ENCODE assay signal across 23 cellular contexts in the genomic region with DNA sequence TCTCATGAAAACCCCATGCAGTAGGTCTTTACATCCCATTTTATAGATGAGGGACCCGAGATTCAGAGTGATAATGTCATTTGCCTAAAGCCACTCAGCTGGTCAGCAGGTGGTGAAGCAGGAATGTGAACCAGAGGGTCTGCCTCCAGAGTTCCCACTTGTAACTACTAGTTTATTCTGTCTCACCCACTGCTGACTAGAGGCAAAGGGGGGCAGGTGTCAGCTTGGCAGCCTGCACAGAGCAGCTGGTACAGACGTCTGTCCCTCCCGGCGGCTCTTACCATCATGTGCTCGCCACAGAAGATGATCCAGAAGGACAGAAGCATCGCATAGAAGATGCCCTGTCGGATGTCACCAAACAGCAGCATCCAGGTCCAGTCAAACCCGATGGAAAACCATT.
"Had no signal": no experiment of that assay in that cellular context is flagged by ENCODE, and none has a peak within 500 bp of the region (broad histone marks: within the 10 kb centered on the region; RNA-seq: fewer than 3 reads in every experiment).

No MANE protein-coding gene starts in this region.

- H3K27me3 ChIP-seq: brain microvascular endothelial cell, suprapubic skin, transverse colon, uterus had no signal

- H3K27ac ChIP-seq: brain microvascular endothelial cell, suprapubic skin, transverse colon, uterus, VCaP had no signal

- ATAC-seq: activated naive CD8-positive, alpha-beta T cell treated with anti-CD3 and anti-CD28 coated beads, Interleukin-2, amount 50 U/mL, for 24 hours; activated T-cell treated with anti-CD3 and anti-CD28 coated beads, Interleukin-2, amount 50 U/mL, for 4 hours; esophagus mucosa had no signal

- H3K36me3 ChIP-seq: uterus had no signal

- H3K4me3 ChIP-seq: lung, suprapubic skin, transverse colon, uterus had no signal

- DNase-seq: activated CD4-positive, alpha-beta T cell treated with anti-CD3 and anti-CD28 coated beads, Interleukin-2, amount 50 U/mL, for 1 hour; activated CD4-positive, CD25-positive, alpha-beta regulatory T cell treated with anti-CD3 and anti-CD28 coated beads, Interleukin-2, amount 50 U/mL, for 72 hours; activated CD8-positive, alpha-beta memory T cell treated with anti-CD3 and anti-CD28 coated beads, Interleukin-2, amount 50 U/mL, for 4 hours; activated effector memory CD4-positive, alpha-beta T cell treated with Interleukin-2 at 50 U/mL for 16 hours; activated naive CD4-positive, alpha-beta T cell treated with anti-CD3 and anti-CD28 coated beads, Interleukin-2, amount 10 ng/mL, durations not matched to agents 7 days and 5 days; activated naive CD8-positive, alpha-beta T cell treated with anti-CD3 and anti-CD28 coated beads, Interleukin-2, amount 50 U/mL, for 24 hours; activated T-cell treated with anti-CD3 and anti-CD28 coated beads, Interleukin-2, amount 50 U/mL, for 4 hours; anterior cingulate cortex; brain microvascular endothelial cell; cortex of kidney; hippocampal formation; left cardiac atrium; occipital lobe; small intestine; stimulated activated CD4-positive, alpha-beta T cell treated with anti-CD3 and anti-CD28 coated beads, Interleukin-15, amount 100 ng/mL, for 24 hours; stimulated activated CD4-positive, alpha-beta T cell treated with anti-CD3 and anti-CD28 coated beads, Interleukin-2, amount 100 ng/mL, for 48 hours; T-helper 2 cell; transverse colon; uterus had no signal

- H3K9me3 ChIP-seq: suprapubic skin, transverse colon, uterus had no signal

- H3K4me1 ChIP-seq: uterus had no signal
